In genomic region chr2:96145028-96145939, GRCh38 we compare ENCODE assay signal across 8 cellular contexts. TPM values are rescaled to one million over a fixed set of nuclear protein-coding genes. Genes with fewer than 3 reads are reported as not detected.
DNase-seq lines count a peak whose midpoint lies in the region; ATAC-seq, FAIRE-seq and TF ChIP-seq lines count a peak whose summit lies in the region.

Gene DUSP2 (minus strand): TSS chr2:96145440. CDS start chr2:96145354, 86 bp downstream.

- H3F3A ChIP-seq in GM23248 (ENCODE audit: insufficient read depth), result peaks cover 6% of the 10 kb centered on the region; the same call in 1 of the 2 replicates

- no peaks in the 10 kb centered on the region for H3K9me1 ChIP-seq in K562 (ENCODE audit: control insufficient read depth, insufficient read depth, low read length)

- POLR2A ChIA-PET in K562 (lab: Yijun Ruan, JAX), result no interaction called here

- H3K9me3 ChIP-seq in GM23248 (ENCODE audit: low read depth), result no peaks in the 10 kb centered on the region
- no peaks in the 10 kb centered on the region for H3K9me3 ChIP-seq in K562 (replicated peaks; ENCODE audit: control insufficient read depth, insufficient read depth, low read depth, low read length)
- no peaks in the 10 kb centered on the region for H3K9me3 ChIP-seq in iPS-20b (ENCODE audit: insufficient read depth, low read depth, low read length)
- H3K9me3 ChIP-seq in small intestine (ENCODE audit: control insufficient read depth, low read depth), result no peaks in the 10 kb centered on the region

- TF ChIP-seq CTCF in K562 (IDR thresholded peaks at IDR 0.05 in 2 of 3, conservative IDR thresholded peaks at IDR 0.05 in 1 of 3; ENCODE audit: insufficient read depth in 2 of 3, low read depth in 1 of 3, low read length in 3 of 3), result no peak

- CTCF ChIA-PET in K562 (lab: Yijun Ruan, JAX; ENCODE audit: low intra/inter-chr PET ratio), result no interaction called here

- H3K4me2 ChIP-seq in GM23248 (ENCODE audit: unreplicated experiment) (peak within 1 kb of the TSS; percentile 67), K562 (ENCODE audit: insufficient read depth, low read length) (0 out of 2 replicates have a peak within 1 kb of the TSS, but pooled peaks have one; percentile 6)

- intact Hi-C loops in K562 (cut with micrococcal nuclease), result no loop called here

- BruUV-seq in K562 (replicated peaks; lab: Mats Ljungman, UMichigan), result no TSS peak

- DNase-seq in GM03348 (ENCODE audit: low spot score) (peak; percentile 92), GM23248 (peak; percentile 80), LHCN-M2 (ENCODE audit: low read depth) (peak; percentile 22), UCSD-AML1 (lab: John Stamatoyannopoulos, UW; ENCODE audit: unreplicated experiment) (peak; percentile 91), K562 (ENCODE audit: extremely low read depth in 1 of 4, low spot score in 3 of 4) (no peak), small intestine (peak; percentile 67), NCI-H1694 treated with DMSO at 0.1 percent for 48 hours (lab: John Stamatoyannopoulos, UW) (no peak)

- H3K4me3 ChIP-seq in GM23248, result peak within 1 kb of the TSS; percentile 69
- H3K4me3 ChIP-seq in K562, result no peak within 1 kb of the TSS
- H3K4me3 ChIP-seq in iPS-20b (ENCODE audit: low read length), result peak within 1 kb of the TSS; percentile 79
- peak within 1 kb of the TSS; percentile 50 to 51 for H3K4me3 ChIP-seq in small intestine (ENCODE audit: low read depth in 1 of 2, low read length in 2 of 2)

- in situ Hi-C loops in GM23248 (cut with MboI), result no loop called here
- in situ Hi-C loops in K562 (cut with MboI), result no loop called here

- H3K36me3 ChIP-seq in GM23248 (ENCODE audit: low read depth) (no peaks in the 10 kb centered on the region), K562 (ENCODE audit: control insufficient read depth, insufficient read depth, low read length) (no peaks in the 10 kb centered on the region), iPS-20b (ENCODE audit: insufficient read depth, low read depth, low read length) (peaks cover 9% of the 10 kb centered on the region; the same call in 1 of the 2 replicates), small intestine (ENCODE audit: control insufficient read depth in 2 of 2, insufficient read depth in 2 of 2, low read length in 2 of 2) (no peaks in the 10 kb centered on the region)

- H3K27ac ChIP-seq in GM23248 (no peak within 1 kb of the TSS), K562 (ENCODE audit: extremely low read depth, low read depth, low read length) (no peak within 1 kb of the TSS), iPS-20b (ENCODE audit: low read length) (no peak within 1 kb of the TSS), small intestine (ENCODE audit: low read depth in 1 of 2, low read length in 1 of 2) (peak within 1 kb of the TSS; percentile 61 to 89)

- peak within 1 kb of the TSS; percentile 69 for H2AFZ ChIP-seq in GM23248
- peak within 1 kb of the TSS; percentile 73 for H2AFZ ChIP-seq in K562 (ENCODE audit: low read depth, low read length)

- 3 to 7% methylated on average over 61 to 82 of the region's 95 CpGs for WGBS in GM23248 (ENCODE audit: low coverage in 1 of 2, low lambda C conversion rate in 2 of 2, missing lambda C conversion rate in 2 of 2), 2 experiments
- WGBS in K562 (ENCODE audit: insufficient coverage, low coverage, missing lambda C conversion rate), result 85% methylated on average over 22 of the region's 95 CpGs
- 2 to 4% (median 3%) methylated on average over 37 to 95 of the region's 95 CpGs for WGBS in small intestine, 3 donors

- H4K20me1 ChIP-seq in GM23248 (ENCODE audit: insufficient read depth) (no peaks in the 10 kb centered on the region), K562 (replicated peaks; ENCODE audit: control insufficient read depth, insufficient read depth, low read length) (no peaks in the 10 kb centered on the region)

- peaks cover 9% of the 10 kb centered on the region; the same call in 1 of the 2 replicates for H3K4me1 ChIP-seq in GM23248 (ENCODE audit: insufficient read depth)
- H3K4me1 ChIP-seq in K562 (replicated peaks in 1 of 2; ENCODE audit: control insufficient read depth in 2 of 2, insufficient read depth in 2 of 2, low read length in 2 of 2), result peaks cover 22 to 42% of the 10 kb centered on the region in 2 experiments
- H3K4me1 ChIP-seq in iPS-20b (ENCODE audit: insufficient read depth, low read length), result peaks cover 11% of the 10 kb centered on the region; the same call in 1 of the 2 replicates
- H3K4me1 ChIP-seq in small intestine (ENCODE audit: control insufficient read depth in 2 of 2, insufficient read depth in 1 of 2, low read depth in 1 of 2, low read length in 1 of 2), result no peaks in the 10 kb centered on the region

- no peak for TF ChIP-seq RAD21 in K562 (CRISPR knock-in tag; conservative IDR thresholded peaks at IDR 0.05 in 1 of 2, IDR thresholded peaks at IDR 0.05 in 1 of 2)

- TF ChIP-seq POLR2A in K562 (conservative IDR thresholded peaks at IDR 0.05), result no peak

- FAIRE-seq in K562 (lab: Jason Lieb, UNC), result no peak
- FAIRE-seq in small intestine (lab: Jason Lieb, UNC), result no peak

- no peak for ATAC-seq in K562

- H3K79me2 ChIP-seq in GM23248 (ENCODE audit: insufficient read depth) (no peaks in the 10 kb centered on the region), K562 (ENCODE audit: control insufficient read depth, insufficient read depth, low read length) (no peaks in the 10 kb centered on the region)

- H3K27me3 ChIP-seq in GM23248 (replicated peaks; ENCODE audit: insufficient read depth) (no peaks in the 10 kb centered on the region), K562 (ENCODE audit: control insufficient read depth in 2 of 2, insufficient read depth in 2 of 2, low read length in 2 of 2) (peaks cover 0 to 12% of the 10 kb centered on the region in 2 experiments; a peak in 2 of 5 replicates), iPS-20b (ENCODE audit: insufficient read depth, low read length) (peaks cover 45% of the 10 kb centered on the region), small intestine (ENCODE audit: control insufficient read depth in 2 of 2, insufficient read depth in 2 of 2, low read length in 2 of 2) (no peaks in the 10 kb centered on the region)

- H3K9ac ChIP-seq in GM23248, result peak within 1 kb of the TSS; percentile 69
- H3K9ac ChIP-seq in K562 (ENCODE audit: insufficient read depth in 1 of 2, low read depth in 2 of 2, low read length in 2 of 2), result peak within 1 kb of the TSS in 1 of 2 experiments; percentile 88; a peak in 2 of 4 replicates
- peak within 1 kb of the TSS; percentile 61; the same call in 1 of the 2 replicates for H3K9ac ChIP-seq in iPS-20b (ENCODE audit: low read depth, low read length)

- no peak for TF ChIP-seq EP300 in K562 (IDR thresholded peaks at IDR 0.05; ENCODE audit: low read length)

- no peaks in the 10 kb centered on the region for H3K9me2 ChIP-seq in GM23248 (ENCODE audit: insufficient read depth)

TF ChIP-seq in K562, 482 proteins besides CTCF, POLR2A, EP300 and RAD21 (continues in another document):
- TF ChIP-seq CREB5 (CRISPR knock-in tag; IDR thresholded peaks at IDR 0.05), result no peak

RNA-seq across cellular contexts. Expression of gene DUSP2, which starts in this region (rescaled TPM):
- total RNA-seq in GM23248 (2014; rRNA removed; shearing (Covaris generic)), result 2.4 and 8.8 TPM in 2 replicates
- polyA plus RNA-seq in GM23248 (2016; fragmentation: Nextera tagmentation; extraction: Ambion mirVana) (3.1 and 3.3 TPM in 2 replicates), K562 (2011; rRNA removed) (0.04 TPM in 1 of 2 replicates, not detected in the other), K562 (2014; fragmentation: Illumina TruSeq; extraction: Trizol) (not detected in 2 replicates), K562 (2014; fragmentation: Nextera tagmentation; extraction: Ambion mirVana) (not detected), K562 (2014; rRNA removed) (not detected in 2 replicates), small intestine (1 to 10 TPM in 2 of 3 donors, under 1 TPM in 1; 0.45 to 5.1 (median 3.0) TPM)
- total RNA-seq in LHCN-M2 (2014; rRNA removed) (0.23 and 0.71 TPM in 2 replicates), K562 (2014; rRNA removed) (not detected in 2 replicates), K562 (2014; rRNA removed; fragmentation: Illumina TruSeq; extraction: Trizol) (not detected in 2 replicates), K562 (2015; rRNA removed; fragmentation: Illumina TruSeq; extraction: Trizol) (not detected in 2 replicates), K562 (2021) (0.18 and 0.42 TPM in 2 replicates)
- 0.61 TPM for polyA plus RNA-seq in LHCN-M2 (2012)
- total RNA-seq in K562 (2011; cell fraction: chromatin; rRNA removed; ENCODE audit: low replicate concordance), result 0.16 TPM in 1 of 2 replicates, not detected in the other
- 0.33 TPM in 1 of 2 replicates, not detected in the other for total RNA-seq in K562 (2011; cell fraction: nucleolus; rRNA removed)
- total RNA-seq in K562 (2011; cell fraction: nucleoplasm; rRNA removed), result not detected in 2 replicates
- polyA plus RNA-seq in K562 (2011; cell fraction: cytosol; rRNA removed), result 0.06 and 0.07 TPM in 2 replicates
- polyA plus RNA-seq in K562 (2011; cell fraction: nucleus; rRNA removed), result 0.14 and 0.64 TPM in 2 replicates
- polyA plus RNA-seq in K562 (2012), result 0.08 TPM in 1 of 2 replicates, not detected in the other
- not detected in 2 replicates for polyA minus RNA-seq in K562 (2011; rRNA and poly(A)+ RNA removed)
- 0.76 and 1.8 TPM in 2 replicates for polyA minus RNA-seq in K562 (2011; cell fraction: cytosol; rRNA and poly(A)+ RNA removed)
- 0.40 and 0.89 TPM in 2 replicates for polyA minus RNA-seq in K562 (2011; cell fraction: nucleus; rRNA and poly(A)+ RNA removed)

Comparison
In these comparisons a context has a peak if more than half of its experiments do, and no peak if none do; other contexts are left out.
1. Peak in DNase-seq in LHCN-M2; RNA of the gene not detected or under 1 TPM.
2. DNase-seq: peak in GM03348 (single experiment), GM23248 (single experiment), UCSD-AML1 (single experiment) and small intestine (single experiment); none in K562 (0 of 4) and NCI-H1694 treated with DMSO at 0.1 percent for 48 hours (single experiment).
3. H3K27ac ChIP-seq: peak in small intestine (2 of 2); none in GM23248 (single experiment), K562 (single experiment) and iPS-20b (single experiment).